ENCODE assay signal across 1 cellular context in the genomic region with DNA sequence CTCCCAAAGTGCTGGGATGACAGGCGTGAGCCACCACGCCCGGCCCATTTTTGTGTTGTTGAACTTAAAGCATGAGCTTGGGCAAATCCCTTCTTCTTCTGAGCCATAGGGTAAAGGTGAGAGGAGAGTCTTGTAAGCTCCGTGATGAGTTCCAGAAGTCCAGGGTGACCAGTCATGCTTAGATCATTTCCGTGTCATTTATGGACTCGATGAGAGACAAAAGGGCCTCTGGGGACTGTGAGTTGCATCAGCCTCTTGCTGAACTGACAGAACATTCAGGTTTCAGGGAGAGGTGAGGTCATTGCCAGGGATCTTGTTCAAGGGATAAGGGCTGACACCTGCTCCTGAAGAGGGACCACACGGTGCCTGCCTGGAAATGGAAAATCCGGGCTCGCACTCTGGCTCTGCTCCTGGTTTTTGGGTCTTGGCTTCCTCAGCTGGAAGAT.
TF ChIP-seq lines count a peak whose summit lies in the region.

No MANE protein-coding gene starts in this region.

TF ChIP-seq in HepG2, 621 proteins besides CTCF, POLR2A, EP300 and RAD21 (continued from another document and continues in another):
- TF ChIP-seq, protein P1, sequence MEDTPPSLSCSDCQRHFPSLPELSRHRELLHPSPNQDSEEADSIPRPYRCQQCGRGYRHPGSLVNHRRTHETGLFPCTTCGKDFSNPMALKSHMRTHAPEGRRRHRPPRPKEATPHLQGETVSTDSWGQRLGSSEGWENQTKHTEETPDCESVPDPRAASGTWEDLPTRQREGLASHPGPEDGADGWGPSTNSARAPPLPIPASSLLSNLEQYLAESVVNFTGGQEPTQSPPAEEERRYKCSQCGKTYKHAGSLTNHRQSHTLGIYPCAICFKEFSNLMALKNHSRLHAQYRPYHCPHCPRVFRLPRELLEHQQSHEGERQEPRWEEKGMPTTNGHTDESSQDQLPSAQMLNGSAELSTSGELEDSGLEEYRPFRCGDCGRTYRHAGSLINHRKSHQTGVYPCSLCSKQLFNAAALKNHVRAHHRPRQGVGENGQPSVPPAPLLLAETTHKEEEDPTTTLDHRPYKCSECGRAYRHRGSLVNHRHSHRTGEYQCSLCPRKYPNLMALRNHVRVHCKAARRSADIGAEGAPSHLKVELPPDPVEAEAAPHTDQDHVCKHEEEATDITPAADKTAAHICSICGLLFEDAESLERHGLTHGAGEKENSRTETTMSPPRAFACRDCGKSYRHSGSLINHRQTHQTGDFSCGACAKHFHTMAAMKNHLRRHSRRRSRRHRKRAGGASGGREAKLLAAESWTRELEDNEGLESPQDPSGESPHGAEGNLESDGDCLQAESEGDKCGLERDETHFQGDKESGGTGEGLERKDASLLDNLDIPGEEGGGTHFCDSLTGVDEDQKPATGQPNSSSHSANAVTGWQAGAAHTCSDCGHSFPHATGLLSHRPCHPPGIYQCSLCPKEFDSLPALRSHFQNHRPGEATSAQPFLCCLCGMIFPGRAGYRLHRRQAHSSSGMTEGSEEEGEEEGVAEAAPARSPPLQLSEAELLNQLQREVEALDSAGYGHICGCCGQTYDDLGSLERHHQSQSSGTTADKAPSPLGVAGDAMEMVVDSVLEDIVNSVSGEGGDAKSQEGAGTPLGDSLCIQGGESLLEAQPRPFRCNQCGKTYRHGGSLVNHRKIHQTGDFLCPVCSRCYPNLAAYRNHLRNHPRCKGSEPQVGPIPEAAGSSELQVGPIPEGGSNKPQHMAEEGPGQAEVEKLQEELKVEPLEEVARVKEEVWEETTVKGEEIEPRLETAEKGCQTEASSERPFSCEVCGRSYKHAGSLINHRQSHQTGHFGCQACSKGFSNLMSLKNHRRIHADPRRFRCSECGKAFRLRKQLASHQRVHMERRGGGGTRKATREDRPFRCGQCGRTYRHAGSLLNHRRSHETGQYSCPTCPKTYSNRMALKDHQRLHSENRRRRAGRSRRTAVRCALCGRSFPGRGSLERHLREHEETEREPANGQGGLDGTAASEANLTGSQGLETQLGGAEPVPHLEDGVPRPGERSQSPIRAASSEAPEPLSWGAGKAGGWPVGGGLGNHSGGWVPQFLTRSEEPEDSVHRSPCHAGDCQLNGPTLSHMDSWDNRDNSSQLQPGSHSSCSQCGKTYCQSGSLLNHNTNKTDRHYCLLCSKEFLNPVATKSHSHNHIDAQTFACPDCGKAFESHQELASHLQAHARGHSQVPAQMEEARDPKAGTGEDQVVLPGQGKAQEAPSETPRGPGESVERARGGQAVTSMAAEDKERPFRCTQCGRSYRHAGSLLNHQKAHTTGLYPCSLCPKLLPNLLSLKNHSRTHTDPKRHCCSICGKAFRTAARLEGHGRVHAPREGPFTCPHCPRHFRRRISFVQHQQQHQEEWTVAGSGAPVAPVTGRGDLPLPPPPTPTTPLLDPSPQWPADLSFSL (CRISPR knock-in tag; IDR thresholded peaks at IDR 0.05): no peak
- TF ChIP-seq NFE2L2 (IDR thresholded peaks at IDR 0.05; ENCODE audit: low read length) (no peak; the same call in 1 of the 2 replicates), THYN1 (CRISPR knock-in tag; IDR thresholded peaks at IDR 0.05; ENCODE audit: borderline replicate concordance, low read depth) (no peak), KDM6A (CRISPR knock-in tag; IDR thresholded peaks at IDR 0.05; ENCODE audit: low read depth) (no peak), RCOR2 (CRISPR knock-in tag; IDR thresholded peaks at IDR 0.05) (no peak), FOXK1 (CRISPR knock-in tag; IDR thresholded peaks at IDR 0.05; ENCODE audit: borderline replicate concordance, low read depth) (no peak), ZFP62 (CRISPR knock-in tag; IDR thresholded peaks at IDR 0.05) (no peak), ZKSCAN5 (CRISPR knock-in tag; IDR thresholded peaks at IDR 0.05) (no peak), ZNF577 (CRISPR knock-in tag; IDR thresholded peaks at IDR 0.05; ENCODE audit: borderline replicate concordance, low read depth) (no peak), ZNF546 (CRISPR knock-in tag; conservative IDR thresholded peaks at IDR 0.05) (no peak), MAFG (CRISPR knock-in tag; IDR thresholded peaks at IDR 0.05) (no peak), SMC3 (IDR thresholded peaks at IDR 0.05; ENCODE audit: low read length) (peak; percentile 22; the same call in 1 of the 2 replicates), SP140L (CRISPR knock-in tag; IDR thresholded peaks at IDR 0.05; ENCODE audit: borderline replicate concordance) (no peak), ZNF883 (CRISPR knock-in tag; IDR thresholded peaks at IDR 0.05; ENCODE audit: not compliant biosample characterization) (no peak), TBX3 (IDR thresholded peaks at IDR 0.05; ENCODE audit: borderline replicate concordance) (no peak), JUND (CRISPR knock-in tag; IDR thresholded peaks at IDR 0.05) (no peak), NFE2L1 (CRISPR knock-in tag; IDR thresholded peaks at IDR 0.05; ENCODE audit: borderline replicate concordance) (no peak), MZF1 (CRISPR knock-in tag; IDR thresholded peaks at IDR 0.05; ENCODE audit: borderline replicate concordance) (no peak), RBAK (CRISPR knock-in tag; IDR thresholded peaks at IDR 0.05) (peak; percentile 63; the same call in 1 of the 2 replicates), SMAD1 (CRISPR knock-in tag; IDR thresholded peaks at IDR 0.05; ENCODE audit: borderline replicate concordance, low read depth) (no peak), ZNF34 (CRISPR knock-in tag; IDR thresholded peaks at IDR 0.05; ENCODE audit: borderline replicate concordance) (no peak), TCF7L2 (IDR thresholded peaks at IDR 0.05; ENCODE audit: low read depth, low read length) (no peak), ZNF33A (CRISPR knock-in tag; IDR thresholded peaks at IDR 0.05; ENCODE audit: borderline replicate concordance) (no peak), ZFP41 (CRISPR knock-in tag; IDR thresholded peaks at IDR 0.05; ENCODE audit: borderline replicate concordance) (no peak), ZNF614 (CRISPR knock-in tag; IDR thresholded peaks at IDR 0.05; ENCODE audit: borderline replicate concordance) (no peak)
- TF ChIP-seq, protein P2, sequence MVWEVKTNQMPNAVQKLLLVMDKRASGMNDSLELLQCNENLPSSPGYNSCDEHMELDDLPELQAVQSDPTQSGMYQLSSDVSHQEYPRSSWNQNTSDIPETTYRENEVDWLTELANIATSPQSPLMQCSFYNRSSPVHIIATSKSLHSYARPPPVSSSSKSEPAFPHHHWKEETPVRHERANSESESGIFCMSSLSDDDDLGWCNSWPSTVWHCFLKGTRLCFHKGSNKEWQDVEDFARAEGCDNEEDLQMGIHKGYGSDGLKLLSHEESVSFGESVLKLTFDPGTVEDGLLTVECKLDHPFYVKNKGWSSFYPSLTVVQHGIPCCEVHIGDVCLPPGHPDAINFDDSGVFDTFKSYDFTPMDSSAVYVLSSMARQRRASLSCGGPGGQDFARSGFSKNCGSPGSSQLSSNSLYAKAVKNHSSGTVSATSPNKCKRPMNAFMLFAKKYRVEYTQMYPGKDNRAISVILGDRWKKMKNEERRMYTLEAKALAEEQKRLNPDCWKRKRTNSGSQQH (CRISPR knock-in tag; IDR thresholded peaks at IDR 0.05; ENCODE audit: low read depth): no peak
- TF ChIP-seq, protein P3, sequence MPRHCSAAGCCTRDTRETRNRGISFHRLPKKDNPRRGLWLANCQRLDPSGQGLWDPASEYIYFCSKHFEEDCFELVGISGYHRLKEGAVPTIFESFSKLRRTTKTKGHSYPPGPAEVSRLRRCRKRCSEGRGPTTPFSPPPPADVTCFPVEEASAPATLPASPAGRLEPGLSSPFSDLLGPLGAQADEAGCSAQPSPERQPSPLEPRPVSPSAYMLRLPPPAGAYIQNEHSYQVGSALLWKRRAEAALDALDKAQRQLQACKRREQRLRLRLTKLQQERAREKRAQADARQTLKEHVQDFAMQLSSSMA (CRISPR knock-in tag; IDR thresholded peaks at IDR 0.05): no peak
- TF ChIP-seq, protein P4, sequence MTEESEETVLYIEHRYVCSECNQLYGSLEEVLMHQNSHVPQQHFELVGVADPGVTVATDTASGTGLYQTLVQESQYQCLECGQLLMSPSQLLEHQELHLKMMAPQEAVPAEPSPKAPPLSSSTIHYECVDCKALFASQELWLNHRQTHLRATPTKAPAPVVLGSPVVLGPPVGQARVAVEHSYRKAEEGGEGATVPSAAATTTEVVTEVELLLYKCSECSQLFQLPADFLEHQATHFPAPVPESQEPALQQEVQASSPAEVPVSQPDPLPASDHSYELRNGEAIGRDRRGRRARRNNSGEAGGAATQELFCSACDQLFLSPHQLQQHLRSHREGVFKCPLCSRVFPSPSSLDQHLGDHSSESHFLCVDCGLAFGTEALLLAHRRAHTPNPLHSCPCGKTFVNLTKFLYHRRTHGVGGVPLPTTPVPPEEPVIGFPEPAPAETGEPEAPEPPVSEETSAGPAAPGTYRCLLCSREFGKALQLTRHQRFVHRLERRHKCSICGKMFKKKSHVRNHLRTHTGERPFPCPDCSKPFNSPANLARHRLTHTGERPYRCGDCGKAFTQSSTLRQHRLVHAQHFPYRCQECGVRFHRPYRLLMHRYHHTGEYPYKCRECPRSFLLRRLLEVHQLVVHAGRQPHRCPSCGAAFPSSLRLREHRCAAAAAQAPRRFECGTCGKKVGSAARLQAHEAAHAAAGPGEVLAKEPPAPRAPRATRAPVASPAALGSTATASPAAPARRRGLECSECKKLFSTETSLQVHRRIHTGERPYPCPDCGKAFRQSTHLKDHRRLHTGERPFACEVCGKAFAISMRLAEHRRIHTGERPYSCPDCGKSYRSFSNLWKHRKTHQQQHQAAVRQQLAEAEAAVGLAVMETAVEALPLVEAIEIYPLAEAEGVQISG (CRISPR knock-in tag; IDR thresholded peaks at IDR 0.05): no peak
- TF ChIP-seq, protein P5, sequence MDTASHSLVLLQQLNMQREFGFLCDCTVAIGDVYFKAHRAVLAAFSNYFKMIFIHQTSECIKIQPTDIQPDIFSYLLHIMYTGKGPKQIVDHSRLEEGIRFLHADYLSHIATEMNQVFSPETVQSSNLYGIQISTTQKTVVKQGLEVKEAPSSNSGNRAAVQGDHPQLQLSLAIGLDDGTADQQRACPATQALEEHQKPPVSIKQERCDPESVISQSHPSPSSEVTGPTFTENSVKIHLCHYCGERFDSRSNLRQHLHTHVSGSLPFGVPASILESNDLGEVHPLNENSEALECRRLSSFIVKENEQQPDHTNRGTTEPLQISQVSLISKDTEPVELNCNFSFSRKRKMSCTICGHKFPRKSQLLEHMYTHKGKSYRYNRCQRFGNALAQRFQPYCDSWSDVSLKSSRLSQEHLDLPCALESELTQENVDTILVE (CRISPR knock-in tag; IDR thresholded peaks at IDR 0.05): peak; percentile 53; the same call in 1 of the 2 replicates
- TF ChIP-seq, protein P6, sequence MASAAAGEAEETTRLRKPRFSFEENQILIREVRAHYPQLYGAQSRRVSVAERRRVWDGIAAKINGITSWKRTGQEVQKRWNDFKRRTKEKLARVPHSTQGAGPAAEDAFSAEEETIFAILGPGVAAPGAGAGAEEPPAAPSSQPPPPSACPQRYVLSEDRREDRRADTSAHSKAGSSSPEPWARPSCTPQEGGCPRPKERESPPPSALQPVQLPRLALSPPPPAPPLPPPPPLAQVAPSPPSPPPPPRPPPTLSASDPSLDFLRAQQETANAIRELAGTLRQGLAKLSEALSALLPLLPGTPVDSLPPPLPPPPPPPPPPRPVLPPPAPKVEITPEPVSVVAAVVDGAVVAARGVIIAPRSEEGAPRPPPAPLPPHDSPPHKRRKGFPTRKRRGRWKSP (CRISPR knock-in tag; IDR thresholded peaks at IDR 0.05): no peak
- TF ChIP-seq, protein P7, sequence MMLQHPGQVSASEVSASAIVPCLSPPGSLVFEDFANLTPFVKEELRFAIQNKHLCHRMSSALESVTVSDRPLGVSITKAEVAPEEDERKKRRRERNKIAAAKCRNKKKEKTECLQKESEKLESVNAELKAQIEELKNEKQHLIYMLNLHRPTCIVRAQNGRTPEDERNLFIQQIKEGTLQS (CRISPR knock-in tag; IDR thresholded peaks at IDR 0.05): peak; percentile 88
- TF ChIP-seq, protein P8, sequence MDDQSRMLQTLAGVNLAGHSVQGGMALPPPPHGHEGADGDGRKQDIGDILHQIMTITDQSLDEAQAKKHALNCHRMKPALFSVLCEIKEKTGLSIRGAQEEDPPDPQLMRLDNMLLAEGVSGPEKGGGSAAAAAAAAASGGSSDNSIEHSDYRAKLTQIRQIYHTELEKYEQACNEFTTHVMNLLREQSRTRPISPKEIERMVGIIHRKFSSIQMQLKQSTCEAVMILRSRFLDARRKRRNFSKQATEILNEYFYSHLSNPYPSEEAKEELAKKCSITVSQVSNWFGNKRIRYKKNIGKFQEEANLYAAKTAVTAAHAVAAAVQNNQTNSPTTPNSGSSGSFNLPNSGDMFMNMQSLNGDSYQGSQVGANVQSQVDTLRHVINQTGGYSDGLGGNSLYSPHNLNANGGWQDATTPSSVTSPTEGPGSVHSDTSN (CRISPR knock-in tag; IDR thresholded peaks at IDR 0.05; ENCODE audit: borderline replicate concordance): no peak
- TF ChIP-seq, protein P9, sequence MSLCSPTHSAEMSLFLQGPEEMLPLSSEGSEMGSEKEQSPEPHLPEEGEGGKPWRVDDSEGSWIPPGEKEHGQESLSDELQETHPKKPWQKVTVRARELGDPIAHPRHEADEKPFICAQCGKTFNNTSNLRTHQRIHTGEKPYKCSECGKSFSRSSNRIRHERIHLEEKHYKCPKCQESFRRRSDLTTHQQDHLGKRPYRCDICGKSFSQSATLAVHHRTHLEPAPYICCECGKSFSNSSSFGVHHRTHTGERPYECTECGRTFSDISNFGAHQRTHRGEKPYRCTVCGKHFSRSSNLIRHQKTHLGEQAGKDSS (CRISPR knock-in tag; IDR thresholded peaks at IDR 0.05; ENCODE audit: borderline replicate concordance, low read depth): no peak
- TF ChIP-seq, protein P10, sequence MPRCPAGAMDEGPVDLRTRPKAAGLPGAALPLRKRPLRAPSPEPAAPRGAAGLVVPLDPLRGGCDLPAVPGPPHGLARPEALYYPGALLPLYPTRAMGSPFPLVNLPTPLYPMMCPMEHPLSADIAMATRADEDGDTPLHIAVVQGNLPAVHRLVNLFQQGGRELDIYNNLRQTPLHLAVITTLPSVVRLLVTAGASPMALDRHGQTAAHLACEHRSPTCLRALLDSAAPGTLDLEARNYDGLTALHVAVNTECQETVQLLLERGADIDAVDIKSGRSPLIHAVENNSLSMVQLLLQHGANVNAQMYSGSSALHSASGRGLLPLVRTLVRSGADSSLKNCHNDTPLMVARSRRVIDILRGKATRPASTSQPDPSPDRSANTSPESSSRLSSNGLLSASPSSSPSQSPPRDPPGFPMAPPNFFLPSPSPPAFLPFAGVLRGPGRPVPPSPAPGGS (CRISPR knock-in tag; IDR thresholded peaks at IDR 0.05): no peak
- TF ChIP-seq, protein P11, sequence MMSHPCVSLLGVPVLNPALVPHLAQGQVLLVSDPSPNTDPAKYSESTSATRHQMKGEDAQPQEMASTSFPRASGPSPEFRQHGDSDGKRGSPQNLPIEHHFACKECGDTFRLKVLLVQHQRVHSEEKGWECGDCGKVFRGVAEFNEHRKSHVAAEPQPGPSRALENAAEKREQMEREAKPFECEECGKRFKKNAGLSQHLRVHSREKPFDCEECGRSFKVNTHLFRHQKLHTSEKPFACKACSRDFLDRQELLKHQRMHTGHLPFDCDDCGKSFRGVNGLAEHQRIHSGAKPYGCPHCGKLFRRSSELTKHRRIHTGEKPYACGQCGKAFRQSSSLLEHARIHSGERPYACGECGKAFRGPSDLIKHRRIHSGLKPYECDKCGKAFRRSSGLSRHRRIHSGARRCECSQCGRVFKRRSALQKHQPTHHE (CRISPR knock-in tag; IDR thresholded peaks at IDR 0.05; ENCODE audit: borderline replicate concordance): no peak
- TF ChIP-seq, protein P12, sequence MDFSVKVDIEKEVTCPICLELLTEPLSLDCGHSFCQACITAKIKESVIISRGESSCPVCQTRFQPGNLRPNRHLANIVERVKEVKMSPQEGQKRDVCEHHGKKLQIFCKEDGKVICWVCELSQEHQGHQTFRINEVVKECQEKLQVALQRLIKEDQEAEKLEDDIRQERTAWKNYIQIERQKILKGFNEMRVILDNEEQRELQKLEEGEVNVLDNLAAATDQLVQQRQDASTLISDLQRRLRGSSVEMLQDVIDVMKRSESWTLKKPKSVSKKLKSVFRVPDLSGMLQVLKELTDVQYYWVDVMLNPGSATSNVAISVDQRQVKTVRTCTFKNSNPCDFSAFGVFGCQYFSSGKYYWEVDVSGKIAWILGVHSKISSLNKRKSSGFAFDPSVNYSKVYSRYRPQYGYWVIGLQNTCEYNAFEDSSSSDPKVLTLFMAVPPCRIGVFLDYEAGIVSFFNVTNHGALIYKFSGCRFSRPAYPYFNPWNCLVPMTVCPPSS (IDR thresholded peaks at IDR 0.05): no peak
